ENCODE assay signal across 17 cellular contexts in genomic region chr2:62473428-62473827, GRCh38. TPM values are rescaled to one million over a fixed set of nuclear protein-coding genes. Genes with fewer than 3 reads are reported as not detected.
"Had no signal": no experiment of that assay in that cellular context is flagged by ENCODE, and none has a peak within 500 bp of the region (broad histone marks: within the 10 kb centered on the region; RNA-seq: fewer than 3 reads in every experiment).

No MANE protein-coding gene starts in this region.

- H3K36me3 ChIP-seq: pancreas, thyroid gland, WERI-Rb-1 had no signal

- H3K36me3 Mint-ChIP-seq: brain; stimulated activated naive B cell treated with anti-CD40 and anti-IgM and Interleukin-4, amounts not matched to agents 10 μg/mL and 1 μg/mL and 100 μg/mL, for 72 hours had no signal

- H3K27me3 Mint-ChIP-seq: activated CD8-positive, alpha-beta T cell treated with anti-CD3 and anti-CD28 coated beads for 36 hours; central memory CD8-positive, alpha-beta T cell had no signal

- DNase-seq: activated CD4-positive, alpha-beta T cell treated with anti-CD3 and anti-CD28 coated beads for 4 hours; activated CD8-positive, alpha-beta T cell treated with anti-CD3 and anti-CD28 coated beads for 36 hours; activated effector memory CD4-positive, alpha-beta T cell treated with Interleukin-2 at 50 U/mL for 16 hours; activated naive CD4-positive, alpha-beta T cell treated with anti-CD3 and anti-CD28 coated beads, Interleukin-2, amount 50 U/mL, for 16 hours; activated T-cell treated with anti-CD3 and anti-CD28 coated beads, Interleukin-2, amount 50 U/mL, for 4 hours; cortex of kidney; effector memory CD4-positive, alpha-beta T cell; hippocampal formation; left ventricle myocardium superior; pancreas; stimulated activated CD4-positive, alpha-beta T cell treated with anti-CD3 and anti-CD28 coated beads, Interleukin-4, amount 100 ng/mL, for 1 hour; stimulated activated naive B cell treated with anti-CD40 and anti-IgM and Interleukin-4, amounts not matched to agents 10 μg/mL and 1 μg/mL and 100 μg/mL, for 72 hours; T-helper 17 cell; thyroid gland; WERI-Rb-1 had no signal

- H3K27me3 ChIP-seq: pancreas, thyroid gland had no signal

- ATAC-seq: activated CD8-positive, alpha-beta T cell treated with anti-CD3 and anti-CD28 coated beads for 36 hours; activated T-cell treated with anti-CD3 and anti-CD28 coated beads, Interleukin-2, amount 50 U/mL, for 4 hours; left ventricle myocardium superior; pancreas; stimulated activated naive B cell treated with anti-CD40 and anti-IgM and Interleukin-4, amounts not matched to agents 10 μg/mL and 1 μg/mL and 100 μg/mL, for 72 hours; T-helper 17 cell had no signal

- H3K27ac ChIP-seq: pancreas, WERI-Rb-1 had no signal

- H3K4me3 ChIP-seq: pancreas, thyroid gland had no signal

- H3K9me3 ChIP-seq: pancreas, thyroid gland had no signal

- FAIRE-seq: pancreas had no signal

- H3K27ac Mint-ChIP-seq: activated CD8-positive, alpha-beta T cell treated with anti-CD3 and anti-CD28 coated beads for 36 hours; stimulated activated naive B cell treated with anti-CD40 and anti-IgM and Interleukin-4, amounts not matched to agents 10 μg/mL and 1 μg/mL and 100 μg/mL, for 72 hours; T-helper 17 cell had no signal

- H3K9me3 Mint-ChIP-seq: activated CD8-positive, alpha-beta T cell treated with anti-CD3 and anti-CD28 coated beads for 36 hours; activated T-cell treated with anti-CD3 and anti-CD28 coated beads, Interleukin-2, amount 50 U/mL, for 4 hours; brain; central memory CD8-positive, alpha-beta T cell; stimulated activated naive B cell treated with anti-CD40 and anti-IgM and Interleukin-4, amounts not matched to agents 10 μg/mL and 1 μg/mL and 100 μg/mL, for 72 hours had no signal

- H3K4me1 Mint-ChIP-seq: T-helper 17 cell had no signal

- H3K4me3 Mint-ChIP-seq: activated CD8-positive, alpha-beta T cell treated with anti-CD3 and anti-CD28 coated beads for 36 hours; activated T-cell treated with anti-CD3 and anti-CD28 coated beads, Interleukin-2, amount 50 U/mL, for 4 hours; brain; stimulated activated naive B cell treated with anti-CD40 and anti-IgM and Interleukin-4, amounts not matched to agents 10 μg/mL and 1 μg/mL and 100 μg/mL, for 72 hours; T-helper 17 cell had no signal

RNA-seq across cellular contexts. Expression of gene TMEM17, which starts 32.6 kb away (rescaled TPM):
- total RNA-seq: T-helper 17 cell had no signal
